7 cellular contexts compared by ENCODE assay signal in genomic region chr7:19754521-19755116, GRCh38. TPM values are rescaled to one million over a fixed set of nuclear protein-coding genes. Genes with fewer than 3 reads are reported as not detected.
A peak's percentile ranks its signal among the peaks of the same experiment; 100 is the strongest.
DNase-seq lines count a peak whose midpoint lies in the region; ATAC-seq and TF ChIP-seq lines count a peak whose summit lies in the region.

No MANE protein-coding gene starts in this region.

- in situ Hi-C loops in SK-MEL-5 (cut with HindIII; ENCODE audit: low pct_unique_long_range_greater_than_20kb, low sequenced_read_pairs), result loop anchor here (10.0 kb wide), 1 partner anchor 570 kb away; no protein-coding TSS in a partner anchor

- H3K27ac ChIP-seq in testis, result no peak overlapping the region

- no peaks in the 10 kb centered on the region for H3K27me3 ChIP-seq in testis

- peak; percentile 56 for DNase-seq in GM12865 (ENCODE audit: low read depth)
- peak; percentile 42 for DNase-seq in LoVo (ENCODE audit: low spot score)
- peak; percentile 75 for DNase-seq in SK-MEL-5 (ENCODE audit: low read depth, low spot score)
- peak; percentile 29 for DNase-seq in fibroblast of the conjunctiva (ENCODE audit: low read depth)
- DNase-seq in testis, result no peak

- intact Hi-C loops in testis (cut with DNase I; ENCODE audit: low total_unique reads), result no loop called here

- H3K9me3 ChIP-seq in testis, result no peaks in the 10 kb centered on the region

- ATAC-seq in GM21737 (IDR thresholded peaks at IDR 0.05; ENCODE audit: unreplicated experiment) (no peak), HG03045 (IDR thresholded peaks at IDR 0.05; ENCODE audit: unreplicated experiment) (no peak)

- TF ChIP-seq CTCF in GM12865 (IDR thresholded peaks at IDR 0.05; ENCODE audit: insufficient read depth, low read depth, low read length, missing control alignments) (peak; percentile 64), testis (IDR thresholded peaks at IDR 0.05) (peak; percentile 44 to 90 (median 66))

- no peaks in the 10 kb centered on the region for H3K36me3 ChIP-seq in testis (ENCODE audit: low read depth, missing control alignments)

- TF ChIP-seq POLR2A in testis (IDR thresholded peaks at IDR 0.05), result no peak

- no peak overlapping the region for H3K4me3 ChIP-seq in GM12865 (ENCODE audit: low read depth, low read length)
- H3K4me3 ChIP-seq in testis, result no peak overlapping the region

- 40 to 45% methylated on average over 6 of the region's 6 CpGs for WGBS in testis, 2 donors

- no peaks in the 10 kb centered on the region for H3K4me1 ChIP-seq in testis

RNA-seq across cellular contexts. Expression of gene TMEM196, which starts 18.8 kb away (rescaled TPM):
- total RNA-seq in SK-MEL-5 (2014; rRNA removed; shearing (Covaris generic)), result not detected in 2 replicates
- not detected in 2 replicates for polyA plus RNA-seq in SK-MEL-5 (2015; cell fraction: cytosol; rRNA removed)
- polyA plus RNA-seq in SK-MEL-5 (2015; cell fraction: nucleus; rRNA removed), result not detected in 2 replicates
- under 1 TPM in 1 of 2 donors, not detected in 1; 0.12 TPM for total RNA-seq in testis
- polyA plus RNA-seq in testis (ENCODE audit: insufficient read depth, low read depth, low replicate concordance), result not detected

RNA-seq across cellular contexts. Expression of gene POLR1F, which starts 45.8 kb away (rescaled TPM):
- 53.1 and 55.8 TPM in 2 replicates for total RNA-seq in SK-MEL-5 (2014; rRNA removed; shearing (Covaris generic))
- polyA plus RNA-seq in SK-MEL-5 (2015; cell fraction: cytosol; rRNA removed), result 28.8 and 37.0 TPM in 2 replicates
- polyA plus RNA-seq in SK-MEL-5 (2015; cell fraction: nucleus; rRNA removed), result 36.4 and 45.2 TPM in 2 replicates
- total RNA-seq in testis, result 10 to 100 TPM; 15.6 to 17.6 TPM
- polyA plus RNA-seq in testis (ENCODE audit: insufficient read depth, low read depth, low replicate concordance), result 8.1 TPM
